Comparison of ENCODE assay signal across 1 cellular context in the genomic region with DNA sequence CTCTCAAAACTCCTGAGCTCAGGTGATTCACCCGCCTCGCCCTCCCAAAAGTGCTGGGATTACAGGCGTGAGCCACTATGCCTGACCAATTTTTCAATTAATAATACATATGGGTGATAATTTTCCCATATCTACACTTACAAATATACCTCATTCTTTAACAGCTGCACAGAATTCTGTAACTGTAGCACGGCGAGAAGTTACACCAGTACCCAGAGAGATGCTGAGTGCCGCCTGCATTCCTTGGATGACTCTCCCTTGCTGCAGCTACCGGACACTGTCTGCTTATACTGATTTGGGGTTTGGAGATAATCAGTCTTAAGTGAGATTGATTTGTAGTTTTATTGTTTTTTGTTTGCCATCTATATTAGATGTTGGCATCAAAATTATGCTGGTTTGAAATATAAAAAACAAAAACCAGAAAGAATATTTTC.
TF ChIP-seq lines count a peak whose summit lies in the region.

No MANE protein-coding gene starts in this region.

TF ChIP-seq in IMR-90, 13 proteins besides CTCF, POLR2A, EP300 and RAD21:
- TF ChIP-seq CEBPB (IDR thresholded peaks at IDR 0.05; ENCODE audit: low read depth, low read length) (no peak), CHD1 (IDR thresholded peaks at IDR 0.05; ENCODE audit: low read depth, low read length) (no peak), MAZ (IDR thresholded peaks at IDR 0.05; ENCODE audit: borderline replicate concordance, low read depth, low read length) (no peak), BHLHE40 (IDR thresholded peaks at IDR 0.05; ENCODE audit: low read depth, low read length) (no peak), ELK1 (IDR thresholded peaks at IDR 0.05; ENCODE audit: borderline replicate concordance, low read depth, low read length) (no peak), MXI1 (IDR thresholded peaks at IDR 0.05; ENCODE audit: borderline replicate concordance, low read depth, low read length) (no peak), SMC3 (IDR thresholded peaks at IDR 0.05; ENCODE audit: low read depth, low read length) (no peak), RFX5 (IDR thresholded peaks at IDR 0.05; ENCODE audit: low read depth, low read length) (no peak), NFE2L2 (IDR thresholded peaks at IDR 0.05; ENCODE audit: low read depth, low read length) (no peak), MAFK (IDR thresholded peaks at IDR 0.05; ENCODE audit: low read depth, low read length) (no peak), FOS (IDR thresholded peaks at IDR 0.05; ENCODE audit: low read depth, low read length) (no peak), RCOR1 (IDR thresholded peaks at IDR 0.05; ENCODE audit: insufficient replicate concordance, low read length) (no peak)
- TF ChIP-seq, protein P1, sequence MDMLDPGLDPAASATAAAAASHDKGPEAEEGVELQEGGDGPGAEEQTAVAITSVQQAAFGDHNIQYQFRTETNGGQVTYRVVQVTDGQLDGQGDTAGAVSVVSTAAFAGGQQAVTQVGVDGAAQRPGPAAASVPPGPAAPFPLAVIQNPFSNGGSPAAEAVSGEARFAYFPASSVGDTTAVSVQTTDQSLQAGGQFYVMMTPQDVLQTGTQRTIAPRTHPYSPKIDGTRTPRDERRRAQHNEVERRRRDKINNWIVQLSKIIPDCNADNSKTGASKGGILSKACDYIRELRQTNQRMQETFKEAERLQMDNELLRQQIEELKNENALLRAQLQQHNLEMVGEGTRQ (IDR thresholded peaks at IDR 0.05; ENCODE audit: low read depth, low read length): no peak
